In the genomic region with DNA sequence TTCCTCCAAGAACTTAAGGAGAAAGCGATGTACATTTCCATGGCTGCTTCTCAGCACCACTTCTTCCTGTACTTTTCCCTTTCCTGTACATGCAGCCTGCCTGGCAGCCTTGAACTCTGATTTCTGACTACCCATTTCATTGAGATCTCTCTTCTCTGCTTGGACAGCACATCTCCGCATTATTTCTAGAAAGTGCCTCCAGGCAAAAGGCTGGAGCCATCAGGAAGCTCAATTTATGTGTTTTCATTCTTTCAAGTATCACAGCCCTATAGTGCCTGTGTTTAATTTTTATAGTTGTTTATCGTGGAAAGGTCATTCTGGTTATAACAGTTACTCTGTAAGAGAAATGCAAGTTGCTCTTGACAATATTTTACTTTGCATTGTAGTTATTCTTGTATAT, we compare ENCODE assay signal across 1 cellular context.
TF ChIP-seq lines count a peak whose summit lies in the region.

No MANE protein-coding gene starts in this region.

TF ChIP-seq in H1, 55 proteins besides CTCF, POLR2A, EP300 and RAD21 (continued from another document):
- TF ChIP-seq KDM1A (IDR thresholded peaks at IDR 0.05; ENCODE audit: borderline replicate concordance, low read length) (no peak), CEBPB (IDR thresholded peaks at IDR 0.05; ENCODE audit: low read depth, low read length) (no peak), RXRA (IDR thresholded peaks at IDR 0.05; ENCODE audit: insufficient read depth, low read depth, low read length) (no peak), BACH1 (IDR thresholded peaks at IDR 0.05; ENCODE audit: low read length) (no peak)
- TF ChIP-seq, protein P1, sequence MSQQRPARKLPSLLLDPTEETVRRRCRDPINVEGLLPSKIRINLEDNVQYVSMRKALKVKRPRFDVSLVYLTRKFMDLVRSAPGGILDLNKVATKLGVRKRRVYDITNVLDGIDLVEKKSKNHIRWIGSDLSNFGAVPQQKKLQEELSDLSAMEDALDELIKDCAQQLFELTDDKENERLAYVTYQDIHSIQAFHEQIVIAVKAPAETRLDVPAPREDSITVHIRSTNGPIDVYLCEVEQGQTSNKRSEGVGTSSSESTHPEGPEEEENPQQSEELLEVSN (IDR thresholded peaks at IDR 0.05) = no peak
